ENCODE assay signal across 10 cellular contexts in the genomic region with DNA sequence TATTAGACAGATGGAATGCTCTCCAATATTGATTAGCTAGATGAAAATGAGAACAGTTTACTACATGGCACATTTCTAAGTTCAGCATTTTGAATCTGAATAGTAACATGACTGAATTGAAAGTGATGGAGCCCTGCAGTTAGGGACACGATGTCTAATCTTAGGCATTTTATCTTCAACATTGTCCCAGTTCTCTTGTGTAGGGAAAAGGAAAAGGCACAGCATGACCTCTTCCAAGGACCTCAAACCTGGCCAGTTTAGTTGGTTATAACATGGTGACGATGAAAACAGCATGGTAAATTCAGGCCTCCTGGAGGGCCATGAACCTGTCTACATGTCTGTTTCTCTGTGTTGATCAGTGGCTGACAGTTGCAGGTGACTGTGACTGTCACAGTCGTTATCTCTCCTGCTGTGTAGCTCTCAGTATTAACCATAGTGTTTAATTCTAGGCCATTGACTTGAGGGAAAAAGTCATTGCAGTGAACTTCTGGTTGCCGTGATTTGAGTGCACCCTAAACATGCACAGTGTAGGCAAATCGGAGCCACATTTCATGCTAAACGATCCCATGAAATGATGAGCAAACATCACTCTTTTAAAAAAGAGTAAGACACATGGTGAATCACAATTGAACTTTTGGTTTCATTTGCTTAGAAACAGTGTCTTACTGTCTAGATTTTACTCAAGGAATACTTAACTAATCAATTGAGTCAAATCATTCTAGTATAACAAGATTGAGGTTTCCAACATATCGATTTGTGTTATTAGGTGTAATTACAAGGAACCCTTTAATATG.
DNase-seq lines count a peak whose midpoint lies in the region; ATAC-seq and TF ChIP-seq lines count a peak whose summit lies in the region.
"Had no signal": no experiment of that assay in that cellular context is flagged by ENCODE, and none has a peak within 500 bp of the region (broad histone marks: within the 10 kb centered on the region; RNA-seq: fewer than 3 reads in every experiment).

No MANE protein-coding gene starts in this region.

- TF ChIP-seq CTCF in glutamatergic neuron (IDR thresholded peaks at IDR 0.05; ENCODE audit: partially characterized antibody, unreplicated experiment) = no peak

- intact Hi-C loops in activated CD4-positive, alpha-beta T cell treated with anti-CD3 and anti-CD28 coated beads for 36 hours (cut with DNase I, micrococcal nuclease) = loop anchor here (1.0 to 10.0 kb wide), 12 partner anchors 61 to 580 kb away; a partner anchor contains a TSS

- CTCF ChIA-PET in activated CD4-positive, alpha-beta T cell treated with anti-CD3 and anti-CD28 coated beads for 36 hours (lab: Charles Lee) = interaction anchor here (1.3 kb wide), 1 partner anchor 29 kb away, joined by 3 read pairs; no protein-coding TSS in a partner anchor
- CTCF ChIA-PET in T-cell (lab: Charles Lee) = interaction anchor here in 1 of 2 donors (0.7 kb wide), 1 partner anchor 419 kb away, joined by 3 read pairs; no protein-coding TSS in a partner anchor

- peak; percentile 90 for ATAC-seq in activated CD4-positive, alpha-beta T cell treated with anti-CD3 and anti-CD28 coated beads for 36 hours
- ATAC-seq in HG02588 (IDR thresholded peaks at IDR 0.05; ENCODE audit: unreplicated experiment) (peak; percentile 72), T-cell (replicated peaks in 1 of 4) (no peak), HG03025 (IDR thresholded peaks at IDR 0.05; ENCODE audit: low FRiP score, unreplicated experiment) (no peak)

- peaks cover 2% of the 10 kb centered on the region for H3K36me3 Mint-ChIP-seq in activated CD4-positive, alpha-beta T cell treated with anti-CD3 and anti-CD28 coated beads for 36 hours (ENCODE audit: low read depth)
- H3K36me3 Mint-ChIP-seq in T-cell = peaks cover 1% of the 10 kb centered on the region
- H3K36me3 Mint-ChIP-seq in glutamatergic neuron (ENCODE audit: unreplicated experiment) = no peaks in the 10 kb centered on the region

- H3K4me3 Mint-ChIP-seq in activated CD4-positive, alpha-beta T cell treated with anti-CD3 and anti-CD28 coated beads for 36 hours = peak overlapping the region; percentile 15
- H3K4me3 Mint-ChIP-seq in T-cell (peak overlapping the region in 2 of 3 donors; percentile 4 to 31), glutamatergic neuron (ENCODE audit: unreplicated experiment) (no peak overlapping the region)
- H3K4me3 Mint-ChIP-seq: HFFc6 had no signal

- H3K27me3 Mint-ChIP-seq in activated CD4-positive, alpha-beta T cell treated with anti-CD3 and anti-CD28 coated beads for 36 hours = no peaks in the 10 kb centered on the region
- H3K27me3 Mint-ChIP-seq in T-cell (no peaks in the 10 kb centered on the region), glutamatergic neuron (ENCODE audit: unreplicated experiment) (no peaks in the 10 kb centered on the region)

- H3K27ac Mint-ChIP-seq in activated CD4-positive, alpha-beta T cell treated with anti-CD3 and anti-CD28 coated beads for 36 hours = peak overlapping the region; percentile 91
- H3K27ac Mint-ChIP-seq in T-cell (peak overlapping the region in 1 of 2 donors; percentile 60), glutamatergic neuron (ENCODE audit: unreplicated experiment) (no peak overlapping the region)
- H3K27ac Mint-ChIP-seq: HFFc6 had no signal

- peak; percentile 63 for DNase-seq in activated CD4-positive, alpha-beta T cell treated with anti-CD3 and anti-CD28 coated beads for 36 hours
- no peak for DNase-seq in activated CD4-positive, alpha-beta T cell treated with anti-CD3 and anti-CD28 coated beads for 4 hours
- DNase-seq in T-cell (no peak), NCI-H187 (lab: John Stamatoyannopoulos, UW) (no peak), glutamatergic neuron (no peak)
- peak; percentile 45 for DNase-seq in stimulated activated CD4-positive, alpha-beta T cell treated with anti-CD3 and anti-CD28 coated beads, Interleukin-4, amount 100 ng/mL, for 24 hours
- DNase-seq: brain microvascular endothelial cell, HFFc6 had no signal

- POLR2A ChIA-PET in activated CD4-positive, alpha-beta T cell treated with anti-CD3 and anti-CD28 coated beads for 36 hours (lab: Charles Lee) = interaction anchor here (0.5 to 0.6 kb wide), 3 partner anchors 209 to 479 kb away, joined by 3 to 5 read pairs (median 4); no protein-coding TSS in a partner anchor
- POLR2A ChIA-PET in T-cell (lab: Charles Lee) = no interaction called here

- H3K4me1 Mint-ChIP-seq in activated CD4-positive, alpha-beta T cell treated with anti-CD3 and anti-CD28 coated beads for 36 hours = peaks cover 40% of the 10 kb centered on the region
- peaks cover 15 to 17% (median 16%) of the 10 kb centered on the region in 3 donors for H3K4me1 Mint-ChIP-seq in T-cell
- no peaks in the 10 kb centered on the region for H3K4me1 Mint-ChIP-seq in glutamatergic neuron (ENCODE audit: low read depth, unreplicated experiment)

- H3K9me3 Mint-ChIP-seq in activated CD4-positive, alpha-beta T cell treated with anti-CD3 and anti-CD28 coated beads for 36 hours (ENCODE audit: low read depth) = peaks cover 2% of the 10 kb centered on the region
- H3K9me3 Mint-ChIP-seq in T-cell (no peaks in the 10 kb centered on the region), glutamatergic neuron (ENCODE audit: unreplicated experiment) (no peaks in the 10 kb centered on the region)
- H3K9me3 Mint-ChIP-seq: HFFc6 had no signal

Comparison
In these comparisons a context has a peak if more than half of its experiments do, and no peak if none do; other contexts are left out.
1. DNase-seq: peak in activated CD4-positive, alpha-beta T cell treated with anti-CD3 and anti-CD28 coated beads for 36 hours (single experiment) and stimulated activated CD4-positive, alpha-beta T cell treated with anti-CD3 and anti-CD28 coated beads, Interleukin-4, amount 100 ng/mL, for 24 hours (single experiment); none in activated CD4-positive, alpha-beta T cell treated with anti-CD3 and anti-CD28 coated beads for 4 hours (0 of 2), T-cell (0 of 34), NCI-H187 (0 of 2) and glutamatergic neuron (single experiment).
2. ATAC-seq: peak in activated CD4-positive, alpha-beta T cell treated with anti-CD3 and anti-CD28 coated beads for 36 hours (single experiment) and HG02588 (single experiment); none in T-cell (0 of 4) and HG03025 (single experiment).